In the genomic region with DNA sequence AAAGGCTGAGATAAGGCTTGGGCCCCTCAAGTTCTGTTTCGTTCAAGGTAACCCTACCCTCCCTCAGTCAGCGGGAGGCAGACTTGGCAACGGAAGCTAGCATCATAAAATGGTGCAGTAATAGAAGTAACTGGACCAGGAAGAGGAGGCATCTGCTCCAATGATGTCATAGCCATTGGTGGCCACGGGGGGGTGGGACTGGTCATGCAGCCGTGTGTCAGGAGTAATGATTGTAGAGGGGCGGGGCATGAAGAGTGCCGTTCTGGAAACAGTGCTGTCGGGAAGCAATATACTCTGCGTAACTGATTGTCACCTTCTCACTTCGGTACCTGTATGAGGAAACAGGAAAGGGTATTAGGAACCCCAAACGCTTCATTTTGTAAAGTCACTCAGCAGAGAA, we compare ENCODE assay signal across 11 cellular contexts. TPM values are rescaled to one million over a fixed set of nuclear protein-coding genes. Genes with fewer than 3 reads are reported as not detected.
DNase-seq lines count a peak whose midpoint lies in the region; ATAC-seq and TF ChIP-seq lines count a peak whose summit lies in the region.
"Had no signal": no experiment of that assay in that cellular context is flagged by ENCODE, and none has a peak within 500 bp of the region (broad histone marks: within the 10 kb centered on the region; RNA-seq: fewer than 3 reads in every experiment).

No MANE protein-coding gene starts in this region.

- H3K4me1 Mint-ChIP-seq in osteocyte (ENCODE audit: unreplicated experiment), result no peaks in the 10 kb centered on the region

- H3K27me3 ChIP-seq in BJ (ENCODE audit: control insufficient read depth, insufficient read depth, low read length) (no peaks in the 10 kb centered on the region), GM23248 (replicated peaks; ENCODE audit: insufficient read depth) (no peaks in the 10 kb centered on the region)
- H3K27me3 ChIP-seq: esophagus squamous epithelium had no signal

- TF ChIP-seq CTCF in BJ (IDR thresholded peaks at IDR 0.05; ENCODE audit: insufficient read depth, low read depth, low read length) (0 out of 2 replicates have a peak, but pooled peaks have one; percentile 15), osteocyte (IDR thresholded peaks at IDR 0.05) (no peak)

- no peaks in the 10 kb centered on the region for H3K9me3 ChIP-seq in GM23248 (ENCODE audit: low read depth)
- H3K9me3 ChIP-seq: esophagus squamous epithelium had no signal

- peaks cover 51% of the 10 kb centered on the region for H3K79me2 ChIP-seq in GM23248 (ENCODE audit: insufficient read depth)

- no peak overlapping the region for H3K4me3 Mint-ChIP-seq in osteocyte (ENCODE audit: unreplicated experiment)

- H3K4me3 ChIP-seq in BJ (ENCODE audit: low read depth, low read length) (no peak overlapping the region), GM23248 (no peak overlapping the region)
- H3K4me3 ChIP-seq: esophagus squamous epithelium had no signal

- no peaks in the 10 kb centered on the region for H3K9me3 Mint-ChIP-seq in osteocyte (ENCODE audit: unreplicated experiment)

- H3K36me3 Mint-ChIP-seq in osteocyte (ENCODE audit: unreplicated experiment), result peaks cover 46% of the 10 kb centered on the region

- H3K27ac Mint-ChIP-seq in osteocyte (ENCODE audit: unreplicated experiment), result no peak overlapping the region

- no peak for ATAC-seq in GM19023 (IDR thresholded peaks at IDR 0.05; ENCODE audit: unreplicated experiment)

- H2AFZ ChIP-seq in GM23248, result no peak overlapping the region

- no peaks in the 10 kb centered on the region for H4K20me1 ChIP-seq in GM23248 (ENCODE audit: insufficient read depth)

- no peak overlapping the region for H3K9ac ChIP-seq in GM23248

- peaks cover 36% of the 10 kb centered on the region for H3F3A ChIP-seq in GM23248 (ENCODE audit: insufficient read depth)

- peaks cover 12% of the 10 kb centered on the region for H3K36me3 ChIP-seq in BJ (ENCODE audit: control insufficient read depth, insufficient read depth, low read length)
- peaks cover 47% of the 10 kb centered on the region for H3K36me3 ChIP-seq in GM23248 (ENCODE audit: low read depth)

- no peaks in the 10 kb centered on the region for H3K27me3 Mint-ChIP-seq in osteocyte (ENCODE audit: unreplicated experiment)

- 71 to 76% methylated on average over 11 of the region's 11 CpGs for WGBS in GM23248 (ENCODE audit: low coverage in 1 of 2, low lambda C conversion rate in 2 of 2, missing lambda C conversion rate in 2 of 2), 2 experiments

- CTCF ChIA-PET in BJ (lab: Yijun Ruan, JAX), result interaction anchor here (0.6 kb wide), 1 partner anchor 69 kb away, joined by 5 read pairs; no protein-coding TSS in a partner anchor

- H3K4me2 ChIP-seq in GM23248 (ENCODE audit: unreplicated experiment), result no peak overlapping the region

- POLR2A ChIA-PET in BJ (lab: Charles Lee), result no interaction called here

- no peak overlapping the region for H3K27ac ChIP-seq in GM23248
- H3K27ac ChIP-seq: esophagus squamous epithelium had no signal

- in situ Hi-C loops in GM23248 (cut with MboI), result no loop called here

- DNase-seq in BJ (ENCODE audit: low read depth) (no peak), GM23248 (peak; percentile 56), SW480 (ENCODE audit: low spot score) (peak; percentile 16), kidney tubule cell (ENCODE audit: low spot score) (peak; percentile 46), osteocyte (ENCODE audit: extremely low spot score, unreplicated experiment) (no peak), NCI-H1092 treated with DMSO at 0.1 percent for 48 hours (lab: John Stamatoyannopoulos, UW) (no peak)
- no peak for DNase-seq in stimulated activated CD4-positive, alpha-beta T cell treated with anti-CD3 and anti-CD28 coated beads, Interleukin-4, amount 100 ng/mL, for 4 hours
- DNase-seq: DMS79; esophagus squamous epithelium; stimulated activated CD4-positive, alpha-beta T cell treated with anti-CD3 and anti-CD28 coated beads, Interleukin-2, amount 100 ng/mL, for 24 hours had no signal

- H3K4me1 ChIP-seq in GM23248 (ENCODE audit: insufficient read depth), result no peaks in the 10 kb centered on the region

- H3K9me2 ChIP-seq in GM23248 (ENCODE audit: insufficient read depth), result no peaks in the 10 kb centered on the region

RNA-seq across cellular contexts. Expression of a gene that starts 6.9 kb away (rescaled TPM):
- 7.4 and 11.8 TPM in 2 replicates for polyA plus RNA-seq in BJ (2011; rRNA removed)
- polyA minus RNA-seq in BJ (2011; rRNA and poly(A)+ RNA removed), result 6.8 and 8.4 TPM in 2 replicates
- total RNA-seq in GM23248 (2014; rRNA removed; shearing (Covaris generic)), result 12.8 and 17.2 TPM in 2 replicates
- 36.0 and 41.7 TPM in 2 replicates for polyA plus RNA-seq in GM23248 (2016; fragmentation: Nextera tagmentation; extraction: Ambion mirVana)
- total RNA-seq in osteocyte, result 26.3 and 28.3 TPM in 2 replicates

RNA-seq across cellular contexts. Expression of a gene that starts 20.9 kb away (rescaled TPM):
- 15.1 TPM in 2 replicates for polyA plus RNA-seq in BJ (2011; rRNA removed)
- polyA minus RNA-seq in BJ (2011; rRNA and poly(A)+ RNA removed), result 16.6 and 16.8 TPM in 2 replicates
- total RNA-seq in GM23248 (2014; rRNA removed; shearing (Covaris generic)), result 19.0 and 20.9 TPM in 2 replicates
- 13.2 TPM in 2 replicates for polyA plus RNA-seq in GM23248 (2016; fragmentation: Nextera tagmentation; extraction: Ambion mirVana)
- total RNA-seq in osteocyte, result 24.5 and 25.8 TPM in 2 replicates

RNA-seq across cellular contexts. Expression of a gene that starts 53.9 kb away (rescaled TPM):
- polyA plus RNA-seq in BJ (2011; rRNA removed) (14.8 and 27.4 TPM in 2 replicates), GM23248 (2016; fragmentation: Nextera tagmentation; extraction: Ambion mirVana) (39.3 and 43.8 TPM in 2 replicates)
- 15.5 and 15.7 TPM in 2 replicates for polyA minus RNA-seq in BJ (2011; rRNA and poly(A)+ RNA removed)
- 16.9 and 36.9 TPM in 2 replicates for total RNA-seq in GM23248 (2014; rRNA removed; shearing (Covaris generic))
- 37.9 and 43.3 TPM in 2 replicates for total RNA-seq in osteocyte

Comparison
In these comparisons a context has a peak if more than half of its experiments do, and no peak if none do; other contexts are left out.
1. DNase-seq: peak in GM23248 (single experiment), SW480 (single experiment) and kidney tubule cell (single experiment); none in BJ (single experiment), osteocyte (single experiment), stimulated activated CD4-positive, alpha-beta T cell treated with anti-CD3 and anti-CD28 coated beads, Interleukin-4, amount 100 ng/mL, for 4 hours (0 of 2) and NCI-H1092 treated with DMSO at 0.1 percent for 48 hours (single experiment).